In the genomic region with DNA sequence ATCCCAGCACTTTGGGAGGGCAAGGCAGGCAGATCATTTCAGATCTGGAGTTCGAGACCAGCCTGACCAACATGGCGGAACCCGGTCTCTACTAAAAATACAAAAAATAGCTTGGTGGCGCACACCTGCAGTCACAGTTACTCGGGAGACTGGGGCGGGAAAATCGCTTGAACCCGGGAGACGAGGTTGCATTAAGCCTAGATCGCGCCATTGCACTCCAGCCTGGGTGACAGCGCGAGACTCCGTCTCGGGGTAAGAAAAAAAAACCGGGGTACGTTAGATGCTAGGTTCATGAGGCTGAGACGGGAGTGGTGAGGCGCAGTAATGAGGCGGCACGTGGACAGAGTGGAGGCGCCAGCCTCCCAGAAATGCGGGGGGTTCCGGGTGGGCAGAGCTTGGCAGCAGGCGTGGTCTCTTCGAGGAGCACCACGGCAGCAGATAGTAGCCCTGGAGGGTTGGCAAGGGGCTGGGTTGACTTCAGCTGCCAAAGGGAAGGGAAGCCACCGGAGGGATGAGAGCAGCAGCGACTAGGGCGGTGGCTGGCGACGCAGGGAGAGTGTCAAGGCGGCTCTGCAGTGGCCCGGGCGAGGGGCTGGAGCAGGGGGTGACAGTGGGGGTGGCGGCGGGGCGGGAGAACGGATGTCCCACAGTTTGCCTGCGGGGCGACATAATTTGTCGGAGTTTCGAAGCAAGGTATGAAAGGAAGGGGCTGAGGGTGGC, we compare ENCODE assay signal across 8 cellular contexts. TPM values are rescaled to one million over a fixed set of nuclear protein-coding genes. Genes with fewer than 3 reads are reported as not detected.
DNase-seq lines count a peak whose midpoint lies in the region; ATAC-seq and TF ChIP-seq lines count a peak whose summit lies in the region.

No MANE protein-coding gene starts in this region.

- H3K4me1 Mint-ChIP-seq in activated CD4-positive, alpha-beta T cell treated with anti-CD3 and anti-CD28 coated beads, Interleukin-2, amount 10 ng/mL, durations not matched to agents 24 days and 14 days: peaks cover 30% of the 10 kb centered on the region
- H3K4me1 Mint-ChIP-seq in activated naive CD8-positive, alpha-beta T cell treated with anti-CD3 and anti-CD28 coated beads, Interleukin-2, amount 50 U/mL, for 24 hours: peaks cover 57% of the 10 kb centered on the region

- no peaks in the 10 kb centered on the region for H3K9me3 Mint-ChIP-seq in activated CD4-positive, alpha-beta T cell treated with anti-CD3 and anti-CD28 coated beads, Interleukin-2, amount 10 ng/mL, durations not matched to agents 24 days and 14 days
- no peaks in the 10 kb centered on the region for H3K9me3 Mint-ChIP-seq in activated naive CD8-positive, alpha-beta T cell treated with anti-CD3 and anti-CD28 coated beads, Interleukin-2, amount 50 U/mL, for 24 hours

- peak overlapping the region; percentile 96 for H3K4me3 Mint-ChIP-seq in activated CD4-positive, alpha-beta T cell treated with anti-CD3 and anti-CD28 coated beads, Interleukin-2, amount 10 ng/mL, durations not matched to agents 24 days and 14 days
- peak overlapping the region; percentile 94 for H3K4me3 Mint-ChIP-seq in activated naive CD8-positive, alpha-beta T cell treated with anti-CD3 and anti-CD28 coated beads, Interleukin-2, amount 50 U/mL, for 24 hours

- no peaks in the 10 kb centered on the region for H3K27me3 Mint-ChIP-seq in activated CD4-positive, alpha-beta T cell treated with anti-CD3 and anti-CD28 coated beads, Interleukin-2, amount 10 ng/mL, durations not matched to agents 24 days and 14 days
- H3K27me3 Mint-ChIP-seq in activated naive CD8-positive, alpha-beta T cell treated with anti-CD3 and anti-CD28 coated beads, Interleukin-2, amount 50 U/mL, for 24 hours: no peaks in the 10 kb centered on the region

- H3K27ac ChIP-seq in layer of hippocampus (ENCODE audit: low read depth, low read length) (peak overlapping the region; percentile 54), thoracic aorta (peak overlapping the region; percentile 82 to 84)

- intact Hi-C loops in activated CD4-positive, alpha-beta T cell treated with anti-CD3 and anti-CD28 coated beads, Interleukin-2, amount 10 ng/mL, durations not matched to agents 24 days and 14 days (cut with micrococcal nuclease): loop anchor here (2.0 to 5.0 kb wide), 2 partner anchors 35 to 106 kb away; a partner anchor contains a TSS

- ATAC-seq in activated naive CD8-positive, alpha-beta T cell treated with anti-CD3 and anti-CD28 coated beads, Interleukin-2, amount 50 U/mL, for 24 hours: peak; percentile 5
- ATAC-seq in thoracic aorta (ENCODE audit: insufficient number of reproducible peaks, low FRiP score, low read depth) (no peak), HG02571 (IDR thresholded peaks at IDR 0.05; ENCODE audit: unreplicated experiment) (no peak), HG02870 (IDR thresholded peaks at IDR 0.05; ENCODE audit: unreplicated experiment) (no peak), GM19463 (IDR thresholded peaks at IDR 0.05; ENCODE audit: unreplicated experiment) (no peak)

- no peak for DNase-seq in activated CD4-positive, alpha-beta T cell treated with anti-CD3 and anti-CD28 coated beads, Interleukin-2, amount 10 ng/mL, durations not matched to agents 24 days and 14 days
- DNase-seq in activated CD4-positive, alpha-beta T cell treated with anti-CD3 and anti-CD28 coated beads for 4 hours: no peak
- no peak for DNase-seq in activated naive CD8-positive, alpha-beta T cell treated with anti-CD3 and anti-CD28 coated beads, Interleukin-2, amount 50 U/mL, for 24 hours
- no peak for DNase-seq in thoracic aorta (ENCODE audit: low spot score)

- H3K27ac Mint-ChIP-seq in activated CD4-positive, alpha-beta T cell treated with anti-CD3 and anti-CD28 coated beads, Interleukin-2, amount 10 ng/mL, durations not matched to agents 24 days and 14 days: peak overlapping the region; percentile 95
- H3K27ac Mint-ChIP-seq in activated naive CD8-positive, alpha-beta T cell treated with anti-CD3 and anti-CD28 coated beads, Interleukin-2, amount 50 U/mL, for 24 hours: peak overlapping the region; percentile 95

- H3K36me3 ChIP-seq in thoracic aorta: peaks cover 37% of the 10 kb centered on the region

- peaks cover 15 to 37% of the 10 kb centered on the region in 2 donors for H3K4me1 ChIP-seq in thoracic aorta (ENCODE audit: control insufficient read depth in 1 of 2, low read depth in 2 of 2)

- no peak for TF ChIP-seq CTCF in thoracic aorta (IDR thresholded peaks at IDR 0.05)

- H3K4me3 ChIP-seq in thoracic aorta: peak overlapping the region; percentile 100

- H3K27me3 ChIP-seq in layer of hippocampus (ENCODE audit: control insufficient read depth, insufficient read depth, low read length): no peaks in the 10 kb centered on the region
- no peaks in the 10 kb centered on the region for H3K27me3 ChIP-seq in thoracic aorta (replicated peaks; ENCODE audit: insufficient read depth)

- peaks cover 64% of the 10 kb centered on the region for H3K36me3 Mint-ChIP-seq in activated CD4-positive, alpha-beta T cell treated with anti-CD3 and anti-CD28 coated beads, Interleukin-2, amount 10 ng/mL, durations not matched to agents 24 days and 14 days (ENCODE audit: low read depth)
- H3K36me3 Mint-ChIP-seq in activated naive CD8-positive, alpha-beta T cell treated with anti-CD3 and anti-CD28 coated beads, Interleukin-2, amount 50 U/mL, for 24 hours (ENCODE audit: low read depth): peaks cover 63% of the 10 kb centered on the region

- no peaks in the 10 kb centered on the region for H3K9me3 ChIP-seq in thoracic aorta

RNA-seq across cellular contexts. Expression of a gene that starts 0.8 kb away (rescaled TPM):
- total RNA-seq in activated CD4-positive, alpha-beta T cell treated with anti-CD3 and anti-CD28 coated beads, Interleukin-2, amount 10 ng/mL, durations not matched to agents 24 days and 14 days: 187 and 194 TPM in 2 replicates
- 100 to 1,000 TPM in 1 of 2 donors, 10 to 100 TPM in 1; 96.9 to 121 TPM for total RNA-seq in thoracic aorta

RNA-seq across cellular contexts. Expression of a gene that starts 7.1 kb away (rescaled TPM):
- 144 and 146 TPM in 2 replicates for total RNA-seq in activated CD4-positive, alpha-beta T cell treated with anti-CD3 and anti-CD28 coated beads, Interleukin-2, amount 10 ng/mL, durations not matched to agents 24 days and 14 days
- total RNA-seq in thoracic aorta: 100 to 1,000 TPM; 214 to 313 TPM

RNA-seq across cellular contexts. Expression of a gene that starts 14.8 kb away (rescaled TPM):
- total RNA-seq in activated CD4-positive, alpha-beta T cell treated with anti-CD3 and anti-CD28 coated beads, Interleukin-2, amount 10 ng/mL, durations not matched to agents 24 days and 14 days: not detected in 2 replicates
- under 1 TPM in 1 of 2 donors, not detected in 1; 0.68 TPM for total RNA-seq in thoracic aorta

RNA-seq across cellular contexts. Expression of a gene that starts 29.2 kb away (rescaled TPM):
- total RNA-seq in activated CD4-positive, alpha-beta T cell treated with anti-CD3 and anti-CD28 coated beads, Interleukin-2, amount 10 ng/mL, durations not matched to agents 24 days and 14 days: 4.9 and 5.2 TPM in 2 replicates
- total RNA-seq in thoracic aorta: 10 to 100 TPM; 21.7 to 23.6 TPM

RNA-seq across cellular contexts. Expression of a gene that starts 31.3 kb away (rescaled TPM):
- total RNA-seq in activated CD4-positive, alpha-beta T cell treated with anti-CD3 and anti-CD28 coated beads, Interleukin-2, amount 10 ng/mL, durations not matched to agents 24 days and 14 days: 142 and 146 TPM in 2 replicates
- 10 to 100 TPM; 43.5 to 94.5 TPM for total RNA-seq in thoracic aorta
